8 cellular contexts compared by ENCODE assay signal in genomic region chr11:72069787-72070251, GRCh38. TPM values are rescaled to one million over a fixed set of nuclear protein-coding genes. Genes with fewer than 3 reads are reported as not detected.
DNase-seq lines count a peak whose midpoint lies in the region; ATAC-seq and TF ChIP-seq lines count a peak whose summit lies in the region.

No MANE protein-coding gene starts in this region.

- intact Hi-C loops in Panc1 (cut with micrococcal nuclease; ENCODE audit: unreplicated experiment) (no loop called here), dorsolateral prefrontal cortex (cut with DNase I) (no loop called here)

- H3K79me1 ChIP-seq in mesendoderm (ENCODE audit: low read length) = peaks cover 16% of the 10 kb centered on the region

- peak overlapping the region; percentile 36 for H3K56ac ChIP-seq in mesendoderm (ENCODE audit: low read length)

- no peak overlapping the region for H3K4me3 ChIP-seq in Panc1 (ENCODE audit: low read depth in 2 of 2, low read length in 2 of 2)
- H3K4me3 ChIP-seq in dorsolateral prefrontal cortex = peak overlapping the region in 7 of 59 donors; percentile 1 to 36 (median 13)
- H3K4me3 ChIP-seq in mesendoderm (ENCODE audit: low read length) = no peak overlapping the region

- peak; percentile 86 for ATAC-seq in Panc1

- no peak overlapping the region for H2BK120ac ChIP-seq in mesendoderm (ENCODE audit: low read depth, low read length)

- no peaks in the 10 kb centered on the region for H3K9me3 ChIP-seq in Panc1 (ENCODE audit: control insufficient read depth, insufficient read depth, low read depth, low read length)

- TF ChIP-seq CTCF in Panc1 (IDR thresholded peaks at IDR 0.05) = no peak
- no peak for TF ChIP-seq CTCF in dorsolateral prefrontal cortex (IDR thresholded peaks at IDR 0.05 in 54 of 56, conservative IDR thresholded peaks at IDR 0.05 in 2 of 56; ENCODE audit: low read depth in 1 of 56, partially characterized antibody in 56 of 56)

- POLR2A ChIA-PET in Panc1 (lab: Charles Lee) = no interaction called here

- H3K79me2 ChIP-seq in mesendoderm (ENCODE audit: control insufficient read depth, insufficient read depth, low read length) = peaks cover 34% of the 10 kb centered on the region

- no peaks in the 10 kb centered on the region for H3K27me3 ChIP-seq in Panc1 (ENCODE audit: control insufficient read depth, insufficient read depth, low read length)
- H3K27me3 ChIP-seq in dorsolateral prefrontal cortex = no peaks in the 10 kb centered on the region
- H3K27me3 ChIP-seq in mesendoderm (ENCODE audit: insufficient read depth, low read length, poor library complexity) = no peaks in the 10 kb centered on the region

- H3K36me3 ChIP-seq in Panc1 (ENCODE audit: control insufficient read depth, insufficient read depth, low read length) (peaks cover 1% of the 10 kb centered on the region; the same call in 1 of the 2 replicates), mesendoderm (ENCODE audit: control insufficient read depth, insufficient read depth, low read length) (no peaks in the 10 kb centered on the region)

- H2AK5ac ChIP-seq in mesendoderm (ENCODE audit: low read length) = no peak overlapping the region

- no peak overlapping the region for H2BK15ac ChIP-seq in mesendoderm (replicated peaks; ENCODE audit: low read depth)

- H3K4me2 ChIP-seq in mesendoderm (ENCODE audit: low read length) = no peak overlapping the region

- CTCF ChIA-PET in Panc1 (lab: Charles Lee) = interaction anchor here (0.6 kb wide), 1 partner anchor 48 kb away, joined by 5 read pairs; no protein-coding TSS in a partner anchor

- BruUV-seq in Panc1 (replicated peaks; lab: Mats Ljungman, UMichigan) = no TSS peak

- DNase-seq in CMK (ENCODE audit: low read depth) (peak; percentile 63), GOT3 (lab: John Stamatoyannopoulos, UW) (peak; percentile 57), Panc1 (ENCODE audit: low read depth, low spot score) (peak; percentile 79), dorsolateral prefrontal cortex (peak in 5 of 10 donors; percentile 9 to 73 (median 50)), mesendoderm (peak; percentile 71), ureter (ENCODE audit: low spot score) (peak; percentile 83), COLO668 (lab: John Stamatoyannopoulos, UW; ENCODE audit: unreplicated experiment) (no peak), NCI-H146 treated with DMSO at 0.1 percent for 48 hours (lab: John Stamatoyannopoulos, UW; ENCODE audit: unreplicated experiment) (no peak)

- H4K5ac ChIP-seq in mesendoderm (ENCODE audit: low read length) = no peak overlapping the region

- H3K18ac ChIP-seq in mesendoderm (ENCODE audit: low read length) = no peak overlapping the region

- peaks cover 20% of the 10 kb centered on the region for H3K4me1 ChIP-seq in Panc1 (ENCODE audit: control insufficient read depth, insufficient read depth, low read length)
- peaks cover 19% of the 10 kb centered on the region for H3K4me1 ChIP-seq in mesendoderm (ENCODE audit: control insufficient read depth, low read depth, low read length)

- in situ Hi-C loops in Panc1 (cut with HindIII; ENCODE audit: low pct_unique_long_range_greater_than_20kb, low sequenced_read_pairs) = no loop called here

- no peak overlapping the region for H2BK5ac ChIP-seq in mesendoderm (ENCODE audit: low read length)

- no peak overlapping the region for H3K4ac ChIP-seq in mesendoderm (ENCODE audit: low read depth, low read length)

- WGBS in mesendoderm (ENCODE audit: extremely low coverage, insufficient coverage, low lambda C conversion rate) = no CpG with 5 or more reads among the region's 2 CpGs

- H3K27ac ChIP-seq in Panc1 (ENCODE audit: low read length) = peak overlapping the region; percentile 15; the same call in 1 of the 2 replicates
- peak overlapping the region; percentile 18 to 92 (median 82) for H3K27ac ChIP-seq in dorsolateral prefrontal cortex
- H3K27ac ChIP-seq in mesendoderm (ENCODE audit: low read depth, low read length) = no peak overlapping the region

- H3K23ac ChIP-seq in mesendoderm (ENCODE audit: low read length) = no peak overlapping the region

- no peak overlapping the region for H4K8ac ChIP-seq in mesendoderm (ENCODE audit: low read depth, low read length)

- peak overlapping the region; percentile 12 for H3K9ac ChIP-seq in mesendoderm (ENCODE audit: low read length)

RNA-seq across cellular contexts. Expression of gene NUMA1, which starts 10.5 kb away (rescaled TPM):
- total RNA-seq in Panc1 (2021; ENCODE audit: unreplicated experiment) = 145 TPM
- 138 TPM for polyA plus RNA-seq in Panc1 (2012; ENCODE audit: insufficient read length)
- 100 to 1,000 TPM; 140 to 428 (median 218) TPM for total RNA-seq in dorsolateral prefrontal cortex
- polyA plus RNA-seq in mesendoderm (2013, experiment 1 of 2) = 39.0 TPM
- polyA plus RNA-seq in mesendoderm (2013, experiment 2 of 2) = 37.3 TPM
- 264 TPM for total RNA-seq in ureter

RNA-seq across cellular contexts. Expression of gene LRRC51, which starts 10.8 kb away (rescaled TPM):
- 13.4 TPM for total RNA-seq in Panc1 (2021; ENCODE audit: unreplicated experiment)
- 14.2 TPM for polyA plus RNA-seq in Panc1 (2012; ENCODE audit: insufficient read length)
- total RNA-seq in dorsolateral prefrontal cortex = 10 to 100 TPM in 113 of 120 experiments, 1 to 10 TPM in 7; 7.7 to 39.9 (median 17.7) TPM
- 3.7 TPM for polyA plus RNA-seq in mesendoderm (2013, experiment 1 of 2)
- polyA plus RNA-seq in mesendoderm (2013, experiment 2 of 2) = 4.3 TPM
- total RNA-seq in ureter = 22.4 TPM

RNA-seq across cellular contexts. Expression of gene LAMTOR1, which starts 33.3 kb away (rescaled TPM):
- total RNA-seq in Panc1 (2021; ENCODE audit: unreplicated experiment) (126 TPM), dorsolateral prefrontal cortex (100 to 1,000 TPM in 2 of 120 experiments, 10 to 100 TPM in 118; 54.1 to 105 (median 74.6) TPM), ureter (92.2 TPM)
- polyA plus RNA-seq in Panc1 (2012; ENCODE audit: insufficient read length) = 271 TPM
- 88.6 TPM for polyA plus RNA-seq in mesendoderm (2013, experiment 1 of 2)
- 91.0 TPM for polyA plus RNA-seq in mesendoderm (2013, experiment 2 of 2)

RNA-seq across cellular contexts. Expression of gene TOMT, which starts 35.9 kb away (rescaled TPM):
- total RNA-seq in Panc1 (2021; ENCODE audit: unreplicated experiment) = not detected
- not detected for polyA plus RNA-seq in Panc1 (2012; ENCODE audit: insufficient read length)
- 1 to 10 TPM in 1 of 120 experiments, under 1 TPM in 8, not detected in 111; 0.49 to 1.0 (median 0.64) TPM for total RNA-seq in dorsolateral prefrontal cortex
- not detected for polyA plus RNA-seq in mesendoderm (2013, experiment 1 of 2)
- polyA plus RNA-seq in mesendoderm (2013, experiment 2 of 2) = not detected
- total RNA-seq in ureter = not detected

RNA-seq across cellular contexts. Expression of gene ANAPC15, which starts 42.7 kb away (rescaled TPM):
- 78.2 TPM for total RNA-seq in Panc1 (2021; ENCODE audit: unreplicated experiment)
- polyA plus RNA-seq in Panc1 (2012; ENCODE audit: insufficient read length) = 86.4 TPM
- total RNA-seq in dorsolateral prefrontal cortex = 10 to 100 TPM; 28.2 to 59.0 (median 40.8) TPM
- 96.5 TPM for polyA plus RNA-seq in mesendoderm (2013, experiment 1 of 2)
- 94.0 TPM for polyA plus RNA-seq in mesendoderm (2013, experiment 2 of 2)
- total RNA-seq in ureter = 43.6 TPM

Comparison
In these comparisons a context has a peak if more than half of its experiments do, and no peak if none do; other contexts are left out.
1. DNase-seq: peak in CMK (single experiment), GOT3 (single experiment), Panc1 (single experiment), mesendoderm (single experiment) and ureter (single experiment); none in COLO668 (single experiment) and NCI-H146 treated with DMSO at 0.1 percent for 48 hours (single experiment).